8 cellular contexts compared by ENCODE assay signal in genomic region chr15:65305144-65305758, GRCh38. TPM values are rescaled to one million over a fixed set of nuclear protein-coding genes. Genes with fewer than 3 reads are reported as not detected.
DNase-seq lines count a peak whose midpoint lies in the region; ATAC-seq and TF ChIP-seq lines count a peak whose summit lies in the region.

No MANE protein-coding gene starts in this region.

- H3K27me3 Mint-ChIP-seq in stimulated activated naive B cell treated with anti-CD40 and anti-IgM and Interleukin-4, amounts not matched to agents 10 μg/mL and 1 μg/mL and 100 μg/mL, for 72 hours: no peaks in the 10 kb centered on the region

- H3K9me3 Mint-ChIP-seq in stimulated activated naive B cell treated with anti-CD40 and anti-IgM and Interleukin-4, amounts not matched to agents 10 μg/mL and 1 μg/mL and 100 μg/mL, for 72 hours: no peaks in the 10 kb centered on the region

- peak overlapping the region; percentile 92 to 94 for H3K4me3 Mint-ChIP-seq in stimulated activated naive B cell treated with anti-CD40 and anti-IgM and Interleukin-4, amounts not matched to agents 10 μg/mL and 1 μg/mL and 100 μg/mL, for 72 hours

- intact Hi-C loops in left ventricle myocardium superior (cut with micrococcal nuclease): no loop called here

- no peak for TF ChIP-seq CTCF in VCaP (conservative IDR thresholded peaks at IDR 0.05)

- DNase-seq in activated effector memory CD4-positive, alpha-beta T cell treated with anti-CD3 and anti-CD28 coated beads, Interleukin-2, amount 50 U/mL, for 16 hours: peak; percentile 68
- no peak for DNase-seq in activated effector memory CD4-positive, alpha-beta T cell treated with Interleukin-2 at 50 U/mL for 16 hours
- no peak for DNase-seq in left ventricle myocardium superior
- DNase-seq in stimulated activated naive B cell treated with anti-CD40 and anti-IgM and Interleukin-4, amounts not matched to agents 10 μg/mL and 1 μg/mL and 100 μg/mL, for 72 hours: peak; percentile 65
- DNase-seq in putamen (ENCODE audit: low spot score): no peak
- no peak for DNase-seq in EL

- H3K27ac ChIP-seq in VCaP: peak overlapping the region; percentile 98

- H3K27ac Mint-ChIP-seq in stimulated activated naive B cell treated with anti-CD40 and anti-IgM and Interleukin-4, amounts not matched to agents 10 μg/mL and 1 μg/mL and 100 μg/mL, for 72 hours: peak overlapping the region; percentile 100

- H3K4me1 Mint-ChIP-seq in stimulated activated naive B cell treated with anti-CD40 and anti-IgM and Interleukin-4, amounts not matched to agents 10 μg/mL and 1 μg/mL and 100 μg/mL, for 72 hours: peaks cover 7 to 15% of the 10 kb centered on the region in 2 donors

- peaks cover 0 to 5% of the 10 kb centered on the region in 2 donors for H3K36me3 Mint-ChIP-seq in stimulated activated naive B cell treated with anti-CD40 and anti-IgM and Interleukin-4, amounts not matched to agents 10 μg/mL and 1 μg/mL and 100 μg/mL, for 72 hours

- peak; percentile 13 for ATAC-seq in left ventricle myocardium superior
- peak; percentile 78 to 83 for ATAC-seq in stimulated activated naive B cell treated with anti-CD40 and anti-IgM and Interleukin-4, amounts not matched to agents 10 μg/mL and 1 μg/mL and 100 μg/mL, for 72 hours (replicated peaks)
- no peak for ATAC-seq in HG02759 (IDR thresholded peaks at IDR 0.05; ENCODE audit: unreplicated experiment)

RNA-seq across cellular contexts. Expression of gene RNU5B-1, which starts 0.8 kb away (rescaled TPM):
- 40.8 TPM for total RNA-seq in left ventricle myocardium superior

RNA-seq across cellular contexts. Expression of gene RNU5A-1, which starts 9.4 kb away (rescaled TPM):
- total RNA-seq in left ventricle myocardium superior: not detected

RNA-seq across cellular contexts. Expression of gene PARP16, which starts 18.6 kb away (rescaled TPM):
- total RNA-seq in left ventricle myocardium superior: 4.1 TPM

Comparison
In these comparisons a context has a peak if more than half of its experiments do, and no peak if none do; other contexts are left out.
1. DNase-seq: peak in activated effector memory CD4-positive, alpha-beta T cell treated with anti-CD3 and anti-CD28 coated beads, Interleukin-2, amount 50 U/mL, for 16 hours (single experiment) and stimulated activated naive B cell treated with anti-CD40 and anti-IgM and Interleukin-4, amounts not matched to agents 10 μg/mL and 1 μg/mL and 100 μg/mL, for 72 hours (single experiment); none in activated effector memory CD4-positive, alpha-beta T cell treated with Interleukin-2 at 50 U/mL for 16 hours (single experiment), left ventricle myocardium superior (single experiment), putamen (single experiment) and EL (single experiment).